Comparison of ENCODE assay signal across 21 cellular contexts in the genomic region with DNA sequence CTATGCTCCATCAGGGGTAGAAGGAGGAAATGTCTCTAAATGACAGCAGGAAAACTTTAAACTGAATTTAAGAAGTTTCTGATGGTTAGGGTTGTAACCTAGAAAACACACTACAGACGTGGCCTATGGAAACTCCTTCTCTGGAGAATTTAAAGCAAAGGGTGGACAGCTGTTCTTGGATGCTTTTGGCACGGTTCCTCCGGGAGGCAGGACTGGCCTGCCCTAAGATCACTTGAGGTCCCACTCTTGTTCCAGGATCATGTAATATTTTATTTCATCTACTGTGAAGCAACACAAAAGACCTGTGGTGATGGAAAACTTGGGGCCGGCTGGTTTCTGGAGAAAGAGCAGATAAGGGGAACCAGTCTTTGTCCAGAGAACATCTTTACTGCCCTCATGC.
DNase-seq lines count a peak whose midpoint lies in the region; ATAC-seq and TF ChIP-seq lines count a peak whose summit lies in the region.
"Had no signal": no experiment of that assay in that cellular context is flagged by ENCODE, and none has a peak within 500 bp of the region (broad histone marks: within the 10 kb centered on the region; RNA-seq: fewer than 3 reads in every experiment).

No MANE protein-coding gene starts in this region.

- H3K27ac Mint-ChIP-seq in endothelial cell (ENCODE audit: unreplicated experiment), result peak overlapping the region; percentile 59
- H3K27ac Mint-ChIP-seq in memory B cell, result peak overlapping the region; percentile 42
- H3K27ac Mint-ChIP-seq: CD4-positive, CD25-positive, alpha-beta regulatory T cell had no signal

- H3K36me3 Mint-ChIP-seq in endothelial cell (ENCODE audit: low read depth, unreplicated experiment), result peaks cover 54% of the 10 kb centered on the region
- peaks cover 1% of the 10 kb centered on the region for H3K36me3 Mint-ChIP-seq in memory B cell
- H3K36me3 Mint-ChIP-seq: CD4-positive, CD25-positive, alpha-beta regulatory T cell had no signal

- no peaks in the 10 kb centered on the region for H3K9me3 ChIP-seq in sigmoid colon
- no peaks in the 10 kb centered on the region for H3K9me3 ChIP-seq in right lobe of liver
- H3K9me3 ChIP-seq: BE2C, Peyer's patch, SJCRH30 had no signal

- 84 to 86% methylated on average over 4 of the region's 4 CpGs for WGBS in sigmoid colon, 2 donors
- WGBS in right lobe of liver (ENCODE audit: insufficient coverage, low coverage, low lambda C conversion rate, missing lambda C conversion rate), result 26% methylated on average over 3 of the region's 4 CpGs

- peaks cover 3% of the 10 kb centered on the region for H3K27me3 Mint-ChIP-seq in endothelial cell (ENCODE audit: unreplicated experiment)
- peaks cover 7% of the 10 kb centered on the region for H3K27me3 Mint-ChIP-seq in memory B cell

- H3K4me1 ChIP-seq in sigmoid colon, result peaks cover 0 to 100% (median 90%) of the 10 kb centered on the region in 4 donors
- H3K4me1 ChIP-seq in right lobe of liver, result no peaks in the 10 kb centered on the region

- H3K36me3 ChIP-seq in sigmoid colon, result peaks cover 8 to 70% (median 14%) of the 10 kb centered on the region in 4 donors
- no peaks in the 10 kb centered on the region for H3K36me3 ChIP-seq in right lobe of liver
- H3K36me3 ChIP-seq: BE2C, Peyer's patch, SJCRH30 had no signal

- no peak overlapping the region for H3K4me3 Mint-ChIP-seq in endothelial cell (ENCODE audit: unreplicated experiment)
- H3K4me3 Mint-ChIP-seq in memory B cell, result no peak overlapping the region
- H3K4me3 Mint-ChIP-seq: CD4-positive, CD25-positive, alpha-beta regulatory T cell had no signal

- H3K27me3 ChIP-seq in sigmoid colon (no peaks in the 10 kb centered on the region), right lobe of liver (no peaks in the 10 kb centered on the region)
- H3K27me3 ChIP-seq: BE2C, Peyer's patch, SJCRH30 had no signal

- TF ChIP-seq CTCF in endothelial cell (IDR thresholded peaks at IDR 0.05; ENCODE audit: unreplicated experiment) (no peak), sigmoid colon (IDR thresholded peaks at IDR 0.05) (no peak), right lobe of liver (IDR thresholded peaks at IDR 0.05) (no peak)

- H3K4me3 ChIP-seq in sigmoid colon, result no peak overlapping the region
- no peak overlapping the region for H3K4me3 ChIP-seq in right lobe of liver
- H3K4me3 ChIP-seq: Peyer's patch, SJCRH30 had no signal

- peak; percentile 50 for DNase-seq in LHCN-M2 (ENCODE audit: low read depth)
- no peak for DNase-seq in endothelial cell (ENCODE audit: low spot score)
- DNase-seq in memory B cell (ENCODE audit: low spot score in 2 of 2), result no peak
- peak; percentile 74 for DNase-seq in sigmoid colon
- DNase-seq in HT-29 (ENCODE audit: low spot score), result no peak
- DNase-seq in cerebellar nuclear complex (lab: John Stamatoyannopoulos, UW), result no peak
- DNase-seq in right lobe of liver, result no peak
- DNase-seq: BE2C; CD4-positive, CD25-positive, alpha-beta regulatory T cell; COR-L47; NCI-H1105; NCI-H146; NCI-H2029; NCI-H226; NCI-H510A treated with DMSO at 0.1 percent for 48 hours; NCI-H82; Peyer's patch; SJCRH30 had no signal

- H3K4me1 Mint-ChIP-seq in endothelial cell (ENCODE audit: unreplicated experiment) (peaks cover 51% of the 10 kb centered on the region), memory B cell (peaks cover 5% of the 10 kb centered on the region)

- H3K9me3 Mint-ChIP-seq in endothelial cell (ENCODE audit: unreplicated experiment), result no peaks in the 10 kb centered on the region
- no peaks in the 10 kb centered on the region for H3K9me3 Mint-ChIP-seq in memory B cell

- peak overlapping the region; percentile 86 to 99 (median 94) for H3K27ac ChIP-seq in sigmoid colon
- no peak overlapping the region for H3K27ac ChIP-seq in right lobe of liver
- H3K27ac ChIP-seq: KMS-11, SJCRH30 had no signal

- TF ChIP-seq POLR2A in sigmoid colon (IDR thresholded peaks at IDR 0.05) (no peak), right lobe of liver (IDR thresholded peaks at IDR 0.05) (no peak)

- intact Hi-C loops in sigmoid colon (cut with DNase I) (loop anchor here (2.0 kb wide), 1 partner anchor 70 kb away; no protein-coding TSS in a partner anchor), right lobe of liver (cut with DNase I) (no loop called here)

- ATAC-seq in memory B cell (ENCODE audit: low read depth), result no peak
- ATAC-seq in GM21619 (IDR thresholded peaks at IDR 0.05; ENCODE audit: unreplicated experiment), result no peak
- no peak for ATAC-seq in right lobe of liver
- ATAC-seq: HCT116 had no signal

- peak in 1 of 4 donors; percentile 20 for TF ChIP-seq EP300 in sigmoid colon (IDR thresholded peaks at IDR 0.05)

Comparison
In these comparisons a context has a peak if more than half of its experiments do, and no peak if none do; other contexts are left out.
1. DNase-seq: peak in LHCN-M2 (single experiment) and sigmoid colon (single experiment); none in endothelial cell (single experiment), memory B cell (0 of 2), HT-29 (single experiment), cerebellar nuclear complex (0 of 2) and right lobe of liver (0 of 3).
2. H3K27ac ChIP-seq: peak in sigmoid colon (4 of 4); none in right lobe of liver (0 of 3).